In genomic region chr1:117166076-117166475, GRCh38 we compare ENCODE assay signal across 17 cellular contexts. TPM values are rescaled to one million over a fixed set of nuclear protein-coding genes. Genes with fewer than 3 reads are reported as not detected.
A peak's percentile ranks its signal among the peaks of the same experiment; 100 is the strongest.
DNase-seq lines count a peak whose midpoint lies in the region; ATAC-seq and TF ChIP-seq lines count a peak whose summit lies in the region.
"Had no signal": no experiment of that assay in that cellular context is flagged by ENCODE, and none has a peak within 500 bp of the region (broad histone marks: within the 10 kb centered on the region; RNA-seq: fewer than 3 reads in every experiment).

No MANE protein-coding gene starts in this region.

- peak; percentile 67 for DNase-seq in EL
- DNase-seq in Panc1 (ENCODE audit: low read depth, low spot score): peak; percentile 41
- peak; percentile 80 to 89 for DNase-seq in fibroblast of lung (ENCODE audit: low read depth in 2 of 2)
- DNase-seq in smooth muscle cell (lab: John Stamatoyannopoulos, UW; ENCODE audit: unreplicated experiment): no peak
- DNase-seq in caudate nucleus (lab: John Stamatoyannopoulos, UW): no peak
- DNase-seq in NCI-H2107 treated with DMSO at 0.1 percent for 48 hours (lab: John Stamatoyannopoulos, UW; ENCODE audit: unreplicated experiment): no peak
- no peak for DNase-seq in midbrain (lab: John Stamatoyannopoulos, UW)
- DNase-seq: activated gamma-delta T cell; effector memory CD8-positive, alpha-beta T cell; GF-D8; NCI-H1694 treated with DMSO at 0.1 percent for 48 hours; NCI-H526; posterior cingulate gyrus; stimulated activated CD4-positive, alpha-beta T cell treated with anti-CD3 and anti-CD28 coated beads, Interleukin-15, amount 100 ng/mL, for 24 hours; T-helper 1 cell had no signal

- POLR2A ChIA-PET in Panc1 (lab: Charles Lee): no interaction called here

- H3K9me3 ChIP-seq in Panc1 (ENCODE audit: control insufficient read depth, insufficient read depth, low read depth, low read length) (no peaks in the 10 kb centered on the region), fibroblast of lung (ENCODE audit: control insufficient read depth, insufficient read depth, low read depth, low read length) (no peaks in the 10 kb centered on the region), smooth muscle cell (replicated peaks; ENCODE audit: low read depth) (no peaks in the 10 kb centered on the region)

- H3K4me2 ChIP-seq in fibroblast of lung (ENCODE audit: extremely low read depth, insufficient read depth, low read length): no peak overlapping the region
- H3K4me2 ChIP-seq in smooth muscle cell: no peak overlapping the region

- WGBS in smooth muscle cell (ENCODE audit: low lambda C conversion rate): 56% methylated on average over 2 of the region's 2 CpGs

- TF ChIP-seq CTCF in Panc1 (IDR thresholded peaks at IDR 0.05) (no peak), fibroblast of lung (conservative IDR thresholded peaks at IDR 0.05 in 1 of 2, IDR thresholded peaks at IDR 0.05 in 1 of 2; ENCODE audit: low read depth in 1 of 2, low read length in 2 of 2) (no peak), smooth muscle cell (IDR thresholded peaks at IDR 0.05; ENCODE audit: borderline replicate concordance, insufficient read depth, poor library complexity, severe bottlenecking) (no peak)

- CTCF ChIA-PET in Panc1 (lab: Charles Lee): no interaction called here

- H3K27ac ChIP-seq in Panc1 (ENCODE audit: low read length) (no peak overlapping the region), fibroblast of lung (ENCODE audit: insufficient read depth, low read length) (no peak overlapping the region), smooth muscle cell (ENCODE audit: low read depth) (peak overlapping the region; percentile 52), caudate nucleus (ENCODE audit: low read depth, low read length) (no peak overlapping the region)

- H3K4me1 ChIP-seq in Panc1 (ENCODE audit: control insufficient read depth, insufficient read depth, low read length) (no peaks in the 10 kb centered on the region), fibroblast of lung (ENCODE audit: control insufficient read depth, extremely low read depth, insufficient read depth, low read length) (peaks cover 2% of the 10 kb centered on the region), smooth muscle cell (ENCODE audit: low read depth) (peaks cover 7% of the 10 kb centered on the region)

- no peak overlapping the region for H2AFZ ChIP-seq in fibroblast of lung (ENCODE audit: low read length)
- no peak overlapping the region for H2AFZ ChIP-seq in smooth muscle cell (ENCODE audit: low read depth)

- BruUV-seq in Panc1 (replicated peaks; lab: Mats Ljungman, UMichigan): no TSS peak

- H3K4me3 ChIP-seq in Panc1 (ENCODE audit: low read depth in 2 of 2, low read length in 2 of 2) (no peak overlapping the region), fibroblast of lung (replicated peaks in 1 of 4; ENCODE audit: control extremely low read depth in 1 of 4, insufficient read depth in 1 of 4, low read depth in 3 of 4, low read length in 4 of 4) (no peak overlapping the region), smooth muscle cell (no peak overlapping the region)

- H4K20me1 ChIP-seq in fibroblast of lung (ENCODE audit: control insufficient read depth, extremely low read depth, insufficient read depth, low read length): no peaks in the 10 kb centered on the region
- no peaks in the 10 kb centered on the region for H4K20me1 ChIP-seq in smooth muscle cell (ENCODE audit: low read depth)

- H3F3A ChIP-seq in smooth muscle cell (ENCODE audit: low read depth): no peaks in the 10 kb centered on the region

- no peak overlapping the region for H3K9ac ChIP-seq in fibroblast of lung (ENCODE audit: insufficient read depth, low read length)
- no peak overlapping the region for H3K9ac ChIP-seq in smooth muscle cell (ENCODE audit: low read depth)

- H3K27me3 ChIP-seq in Panc1 (ENCODE audit: control insufficient read depth, insufficient read depth, low read length) (no peaks in the 10 kb centered on the region), fibroblast of lung (ENCODE audit: control insufficient read depth, insufficient read depth, low read length) (no peaks in the 10 kb centered on the region), smooth muscle cell (ENCODE audit: low read depth) (no peaks in the 10 kb centered on the region)

- intact Hi-C loops in Panc1 (cut with micrococcal nuclease; ENCODE audit: unreplicated experiment): no loop called here

- peak; percentile 42; the same call in 1 of the 2 replicates for ATAC-seq in Panc1
- no peak for ATAC-seq in GM18873 (IDR thresholded peaks at IDR 0.05; ENCODE audit: low FRiP score, unreplicated experiment)
- ATAC-seq: effector memory CD8-positive, alpha-beta T cell; WTC11 had no signal

- in situ Hi-C loops in Panc1 (cut with HindIII; ENCODE audit: low pct_unique_long_range_greater_than_20kb, low sequenced_read_pairs): no loop called here

- H3K36me3 ChIP-seq in Panc1 (ENCODE audit: control insufficient read depth, insufficient read depth, low read length) (no peaks in the 10 kb centered on the region), fibroblast of lung (ENCODE audit: control insufficient read depth, insufficient read depth, low read length) (no peaks in the 10 kb centered on the region), smooth muscle cell (ENCODE audit: low read depth) (no peaks in the 10 kb centered on the region)

- no peaks in the 10 kb centered on the region for H3K79me2 ChIP-seq in fibroblast of lung (ENCODE audit: control insufficient read depth, insufficient read depth, low read length)
- H3K79me2 ChIP-seq in smooth muscle cell (ENCODE audit: low read depth): no peaks in the 10 kb centered on the region

RNA-seq across cellular contexts. Expression of gene TRIM45, which starts 44.5 kb away (rescaled TPM):
- total RNA-seq in Panc1 (2021; ENCODE audit: unreplicated experiment) (4.7 TPM), fibroblast of lung (4.6 and 8.4 TPM in 2 replicates), smooth muscle cell (3.5 and 4.4 TPM in 2 replicates)
- 2.6 TPM for polyA plus RNA-seq in Panc1 (2012; ENCODE audit: insufficient read length)
- polyA plus RNA-seq in fibroblast of lung (2.9 and 4.0 TPM in 2 replicates), smooth muscle cell (4.6 and 6.4 TPM in 2 replicates)
- 2.2 and 2.7 TPM in 2 replicates for polyA plus RNA-seq in fibroblast of lung (2012)
- 0.93 and 1.9 TPM in 2 replicates for polyA minus RNA-seq in fibroblast of lung (ENCODE audit: low replicate concordance)

RNA-seq across cellular contexts. Expression of gene VTCN1, which starts 44.7 kb away (rescaled TPM):
- total RNA-seq in Panc1 (2021; ENCODE audit: unreplicated experiment) (not detected), fibroblast of lung (under 0.01 TPM in 1 of 2 replicates, not detected in the other), smooth muscle cell (25.4 and 33.0 TPM in 2 replicates)
- polyA plus RNA-seq in Panc1 (2012; ENCODE audit: insufficient read length): not detected
- polyA plus RNA-seq in fibroblast of lung (0.03 TPM in 1 of 2 replicates, not detected in the other), smooth muscle cell (7.1 and 41.2 TPM in 2 replicates)
- not detected in 2 replicates for polyA plus RNA-seq in fibroblast of lung (2012)
- polyA minus RNA-seq in fibroblast of lung (ENCODE audit: low replicate concordance): not detected in 2 replicates
- total RNA-seq: WTC11 had no signal

Comparison
In these comparisons a context has a peak if more than half of its experiments do, and no peak if none do; other contexts are left out.
1. DNase-seq: peak in EL (single experiment), Panc1 (single experiment) and fibroblast of lung (2 of 2); none in smooth muscle cell (single experiment), caudate nucleus (0 of 61), NCI-H2107 treated with DMSO at 0.1 percent for 48 hours (single experiment) and midbrain (single experiment).
2. RNA of gene VTCN1, which starts 44.7 kb away (total RNA-seq): 25.4 to 33.0 TPM in smooth muscle cell; not detected in Panc1 (single experiment) and under 0.01 TPM in fibroblast of lung; every median in the first group is over 10 times any median in the second.